8 cellular contexts compared by ENCODE assay signal in the genomic region with DNA sequence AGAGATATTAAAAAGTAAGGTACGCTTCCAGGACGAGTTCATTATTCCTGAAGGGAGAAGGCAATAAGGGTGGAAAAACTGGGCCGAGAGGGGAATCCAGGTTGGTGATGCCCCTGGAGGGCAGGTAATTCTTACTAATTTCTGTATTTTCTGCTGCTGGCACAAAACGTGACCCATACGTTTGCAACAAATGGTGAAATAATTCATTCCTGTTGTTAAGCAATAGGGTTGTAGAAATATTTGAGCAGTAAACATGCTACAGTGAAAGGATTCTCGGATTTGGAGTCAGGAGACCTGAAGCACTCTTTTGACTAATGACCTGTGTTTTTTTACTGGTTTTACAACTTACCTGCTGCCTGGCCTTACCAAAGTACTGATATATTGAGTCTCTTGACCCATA. TPM values are rescaled to one million over a fixed set of nuclear protein-coding genes. Genes with fewer than 3 reads are reported as not detected.
DNase-seq lines count a peak whose midpoint lies in the region; ATAC-seq and TF ChIP-seq lines count a peak whose summit lies in the region.

No MANE protein-coding gene starts in this region.

- no peaks in the 10 kb centered on the region for H3K9me3 Mint-ChIP-seq in chondrocyte (ENCODE audit: low read depth)

- H2BK20ac ChIP-seq in IMR-90 (ENCODE audit: low read depth, low read length), result no peak overlapping the region

- no peaks in the 10 kb centered on the region for H3K27me3 ChIP-seq in IMR-90 (ENCODE audit: control insufficient read depth, insufficient read depth, low read length)
- H3K27me3 ChIP-seq in mucosa of stomach (ENCODE audit: control insufficient read depth, insufficient read depth, low read length), result no peaks in the 10 kb centered on the region

- no peak overlapping the region for H2AFZ ChIP-seq in IMR-90 (replicated peaks; ENCODE audit: low read length, poor library complexity)

- H2BK15ac ChIP-seq in IMR-90 (ENCODE audit: low read depth, low read length), result no peak overlapping the region

- H3K36me3 Mint-ChIP-seq in chondrocyte (ENCODE audit: low read depth), result peaks cover 6% of the 10 kb centered on the region

- H3K27ac ChIP-seq in 22Rv1, result peak overlapping the region; percentile 75
- peak overlapping the region; percentile 99 for H3K27ac ChIP-seq in IMR-90 (ENCODE audit: insufficient read depth, low read length)

- peak overlapping the region; percentile 81 for H2AK5ac ChIP-seq in IMR-90 (ENCODE audit: low read depth, low read length)

- peak overlapping the region; percentile 97 for H3K4ac ChIP-seq in IMR-90 (ENCODE audit: low read depth, low read length)

- peak overlapping the region; percentile 90 for H3K56ac ChIP-seq in IMR-90 (ENCODE audit: extremely low read depth, insufficient read depth, low read length)

- dilution Hi-C loops in IMR-90 (cut with HindIII; ENCODE audit: low sequenced_read_pairs, unreplicated experiment), result no loop called here

- H3K9ac ChIP-seq in IMR-90 (ENCODE audit: low read depth, low read length) (peak overlapping the region; percentile 100), mucosa of stomach (ENCODE audit: low read length) (peak overlapping the region; percentile 92)

- peaks cover 17 to 38% of the 10 kb centered on the region in 2 experiments for H3K79me1 ChIP-seq in IMR-90 (ENCODE audit: low read depth in 1 of 2, low read length in 2 of 2)

- DNase-seq in IMR-90, result no peak
- no peak for DNase-seq in chondrocyte (ENCODE audit: low spot score)
- no peak for DNase-seq in GM20000 (ENCODE audit: low spot score)
- DNase-seq in NCI-H1048 (lab: John Stamatoyannopoulos, UW), result no peak
- no peak for DNase-seq in stimulated activated CD4-positive, alpha-beta T cell treated with anti-CD3 and anti-CD28 coated beads, Interleukin-1b, Interleukin-23, amount 100 ng/mL, for 48 hours

- H3K4me3 Mint-ChIP-seq in chondrocyte (ENCODE audit: unreplicated experiment), result peak overlapping the region; percentile 98

- H3K4me3 ChIP-seq in IMR-90 (ENCODE audit: insufficient read depth, low read depth, low read length), result peak overlapping the region; percentile 85
- peak overlapping the region; percentile 86 for H3K4me3 ChIP-seq in mucosa of stomach (ENCODE audit: low read length)

- intact Hi-C loops in IMR-90 (cut with micrococcal nuclease), result loop anchor here (1.0 to 5.0 kb wide), 2 partner anchors 122 to 629 kb away; a partner anchor contains a TSS

- peak overlapping the region; percentile 96 for H2BK5ac ChIP-seq in IMR-90 (ENCODE audit: low read depth, low read length, poor library complexity, severe bottlenecking)

- no peak for TF ChIP-seq CTCF in 22Rv1 (IDR thresholded peaks at IDR 0.05)
- TF ChIP-seq CTCF in IMR-90 (conservative IDR thresholded peaks at IDR 0.05; ENCODE audit: low read depth, low read length), result no peak
- no peak for TF ChIP-seq CTCF in chondrocyte (IDR thresholded peaks at IDR 0.05)
- no peak for TF ChIP-seq CTCF in GM20000 (IDR thresholded peaks at IDR 0.05; ENCODE audit: extremely low read depth, missing control alignments)

- H3K9me1 ChIP-seq in IMR-90 (ENCODE audit: insufficient read depth, low read length), result 0 out of 2 replicates have a peak, but pooled peaks cover 3% of the 10 kb centered on the region

- no peak overlapping the region for H3K18ac ChIP-seq in IMR-90 (ENCODE audit: low read depth, low read length)

- H3K4me1 Mint-ChIP-seq in chondrocyte (ENCODE audit: low read depth), result peaks cover 45% of the 10 kb centered on the region

- H3K4me2 ChIP-seq in IMR-90 (ENCODE audit: low read depth, low read length), result peak overlapping the region; percentile 98

- CTCF ChIA-PET in IMR-90 (lab: Yijun Ruan, JAX), result no interaction called here

- no peaks in the 10 kb centered on the region for H3K27me3 Mint-ChIP-seq in chondrocyte (ENCODE audit: low read depth)

- 13% methylated on average over 3 of the region's 6 CpGs; no CpG with 5 or more reads in 1 of the 2 experiments for WGBS in IMR-90 (ENCODE audit: extremely low coverage in 2 of 2, insufficient read length in 1 of 2), 2 experiments

- H3K27ac Mint-ChIP-seq in chondrocyte (ENCODE audit: unreplicated experiment), result peak overlapping the region; percentile 99

- 0 out of 2 replicates have a peak, but pooled peaks cover 4% of the 10 kb centered on the region for H4K20me1 ChIP-seq in IMR-90 (ENCODE audit: insufficient read depth, low read length)

- no TSS peak for BruUV-seq in IMR-90 (replicated peaks; lab: Mats Ljungman, UMichigan)

- TF ChIP-seq POLR2A in IMR-90 (IDR thresholded peaks at IDR 0.05; ENCODE audit: low read depth, low read length), result no peak

- H3K14ac ChIP-seq in IMR-90 (replicated peaks; ENCODE audit: low read depth, low read length), result peak overlapping the region; percentile 97

- in situ Hi-C loops in IMR-90 (cut with MboI; ENCODE audit: low sequenced_read_pairs), result no loop called here

- H3K4me1 ChIP-seq in IMR-90 (ENCODE audit: control insufficient read depth, insufficient read depth, low read length) (peaks cover 4% of the 10 kb centered on the region; the same call in 1 of the 2 replicates), mucosa of stomach (ENCODE audit: control insufficient read depth, insufficient read depth, low read length) (peaks cover 25% of the 10 kb centered on the region)

- H2AK9ac ChIP-seq in IMR-90 (replicated peaks; ENCODE audit: low read depth, low read length, poor library complexity), result peak overlapping the region; percentile 88

- ATAC-seq in IMR-90 (ENCODE audit: low read depth), result no peak
- no peak for ATAC-seq in GM19395 (IDR thresholded peaks at IDR 0.05; ENCODE audit: unreplicated experiment)

- H4K91ac ChIP-seq in IMR-90 (ENCODE audit: insufficient read depth, low read depth, low read length), result peak overlapping the region; percentile 91; the same call in 1 of the 2 replicates

- no peaks in the 10 kb centered on the region for H3K9me3 ChIP-seq in IMR-90 (ENCODE audit: control insufficient read depth, insufficient read depth, low read length)
- H3K9me3 ChIP-seq in mucosa of stomach (ENCODE audit: control insufficient read depth, low read length), result no peaks in the 10 kb centered on the region

- H4K5ac ChIP-seq in IMR-90 (ENCODE audit: low read depth, low read length), result peak overlapping the region; percentile 88; the same call in 1 of the 2 replicates

- peak overlapping the region; percentile 96; the same call in 1 of the 2 replicates for H3K23ac ChIP-seq in IMR-90 (ENCODE audit: low read depth, low read length)

- POLR2A ChIA-PET in IMR-90 (lab: Charles Lee; ENCODE audit: unreplicated experiment), result no interaction called here

- H4K8ac ChIP-seq in IMR-90 (ENCODE audit: low read depth in 2 of 2, low read length in 2 of 2), result peak overlapping the region; percentile 88 to 98

- H3K36me3 ChIP-seq in IMR-90 (ENCODE audit: control insufficient read depth, insufficient read depth, low read length), result peaks cover 9% of the 10 kb centered on the region
- H3K36me3 ChIP-seq in mucosa of stomach (ENCODE audit: control insufficient read depth, insufficient read depth, low read length), result no peaks in the 10 kb centered on the region

- TF ChIP-seq RAD21 in IMR-90 (IDR thresholded peaks at IDR 0.05; ENCODE audit: low read length), result no peak

- H2BK120ac ChIP-seq in IMR-90 (ENCODE audit: low read depth, low read length), result no peak overlapping the region

TF ChIP-seq in IMR-90, 13 proteins besides CTCF, POLR2A, EP300 and RAD21:
- peak; percentile 74 for TF ChIP-seq CEBPB (IDR thresholded peaks at IDR 0.05; ENCODE audit: low read depth, low read length)
- TF ChIP-seq MAFK (IDR thresholded peaks at IDR 0.05; ENCODE audit: low read depth, low read length), result no peak
- TF ChIP-seq BHLHE40 (IDR thresholded peaks at IDR 0.05; ENCODE audit: low read depth, low read length), result peak; percentile 49

RNA-seq across cellular contexts. Expression of a gene that starts 0.7 kb away (rescaled TPM):
- 5.6 and 6.9 TPM in 2 replicates for total RNA-seq in IMR-90 (2012; rRNA removed)
- polyA plus RNA-seq in IMR-90 (2012; rRNA removed), result 4.2 and 5.2 TPM in 2 replicates
- 2.9 and 3.5 TPM in 2 replicates for polyA plus RNA-seq in IMR-90 (2012; cell fraction: cytosol; rRNA removed)
- 3.1 and 7.1 TPM in 2 replicates for polyA plus RNA-seq in IMR-90 (2012; cell fraction: nucleus; rRNA removed; ENCODE audit: low replicate concordance)
- total RNA-seq in chondrocyte, result 10.4 to 12.9 TPM (median 11.4 TPM) in 3 replicates

RNA-seq across cellular contexts. Expression of a gene that starts 35.9 kb away (rescaled TPM):
- total RNA-seq in IMR-90 (2012; rRNA removed) (26.7 and 34.2 TPM in 2 replicates), chondrocyte (36.4 to 42.4 TPM (median 39.7 TPM) in 3 replicates)
- polyA plus RNA-seq in IMR-90 (2012; rRNA removed), result 16.2 and 19.2 TPM in 2 replicates
- polyA plus RNA-seq in IMR-90 (2012; cell fraction: cytosol; rRNA removed), result 7.3 and 12.7 TPM in 2 replicates
- 84.8 and 142 TPM in 2 replicates for polyA plus RNA-seq in IMR-90 (2012; cell fraction: nucleus; rRNA removed; ENCODE audit: low replicate concordance)
